ENCODE assay signal across 14 cellular contexts in genomic region chr7:141200191-141201108, GRCh38.
"Had no signal": no experiment of that assay in that cellular context is flagged by ENCODE, and none has a peak within 500 bp of the region (broad histone marks: within the 10 kb centered on the region; RNA-seq: fewer than 3 reads in every experiment).

No MANE protein-coding gene starts in this region.

- H3K4me3 Mint-ChIP-seq: memory B cell, nephron had no signal

- DNase-seq: activated CD4-positive, alpha-beta T cell treated with anti-CD3 and anti-CD28 coated beads for 4 hours; activated CD8-positive, alpha-beta memory T cell treated with anti-CD3 and anti-CD28 coated beads for 24 hours; activated naive CD4-positive, alpha-beta T cell treated with Interleukin-2 at 50 U/mL for 16 hours; cortex of kidney; effector CD8-positive, alpha-beta T cell; gastrocnemius medialis; left ventricle myocardium inferior; ovary; stimulated activated CD4-positive, alpha-beta T cell treated with anti-CD3 and anti-CD28 coated beads, Interleukin-4, amount 100 ng/mL, for 24 hours; stomach; uterus had no signal

- H3K4me1 Mint-ChIP-seq: nephron had no signal

- H3K9me3 ChIP-seq: gastrocnemius medialis, left ventricle myocardium inferior, ovary, stomach, thoracic aorta, uterus had no signal

- ATAC-seq: gastrocnemius medialis had no signal

- H3K36me3 ChIP-seq: gastrocnemius medialis, left ventricle myocardium inferior, ovary, stomach, thoracic aorta, uterus had no signal

- H3K27ac ChIP-seq: gastrocnemius medialis, left ventricle myocardium inferior, ovary, stomach, thoracic aorta, uterus had no signal

- H3K9me3 Mint-ChIP-seq: memory B cell, nephron had no signal

- H3K4me1 ChIP-seq: left ventricle myocardium inferior, stomach, uterus had no signal

- H3K36me3 Mint-ChIP-seq: memory B cell had no signal

- H3K27ac Mint-ChIP-seq: memory B cell, nephron had no signal

- H3K27me3 Mint-ChIP-seq: memory B cell had no signal

- H3K4me3 ChIP-seq: gastrocnemius medialis, left ventricle myocardium inferior, ovary, stomach, thoracic aorta, uterus had no signal

- H3K27me3 ChIP-seq: gastrocnemius medialis, ovary, stomach, uterus had no signal
